ENCODE assay signal across 8 cellular contexts in genomic region chr10:78973901-78974408, GRCh38.
DNase-seq lines count a peak whose midpoint lies in the region; ATAC-seq, FAIRE-seq and TF ChIP-seq lines count a peak whose summit lies in the region.

No MANE protein-coding gene starts in this region.

- peak overlapping the region; percentile 95 for H3K4me3 Mint-ChIP-seq in activated naive CD8-positive, alpha-beta T cell treated with anti-CD3 and anti-CD28 coated beads for 36 hours
- H3K4me3 Mint-ChIP-seq in osteocyte (ENCODE audit: unreplicated experiment) = peak overlapping the region; percentile 72

- DNase-seq in D721Med (ENCODE audit: insufficient read length, low spot score) = peak; percentile 65
- DNase-seq in HuH-7.5 (ENCODE audit: low spot score) = peak; percentile 63
- peak; percentile 89 for DNase-seq in OCI-M1 (lab: John Stamatoyannopoulos, UW)
- DNase-seq in activated naive CD8-positive, alpha-beta T cell treated with anti-CD3 and anti-CD28 coated beads for 36 hours = no peak
- DNase-seq in head of caudate nucleus = peak; percentile 68 to 93 (median 84)
- DNase-seq in osteocyte (ENCODE audit: extremely low spot score, unreplicated experiment) = no peak
- DNase-seq in aorta = peak; percentile 74 to 92

- FAIRE-seq in D721Med (lab: Jason Lieb, UNC) = no peak

- H3K27ac ChIP-seq in aorta (ENCODE audit: low read depth in 1 of 2, low read length in 2 of 2) = peak overlapping the region; percentile 78 to 81

- ATAC-seq in GM21576 (IDR thresholded peaks at IDR 0.05; ENCODE audit: unreplicated experiment) (peak; percentile 33), aorta (ENCODE audit: low FRiP score) (peak; percentile 16)

- 0 to 1% methylated on average over 33 to 41 of the region's 41 CpGs for WGBS in aorta, 2 donors

- H3K36me3 Mint-ChIP-seq in activated naive CD8-positive, alpha-beta T cell treated with anti-CD3 and anti-CD28 coated beads for 36 hours = no peaks in the 10 kb centered on the region
- no peaks in the 10 kb centered on the region for H3K36me3 Mint-ChIP-seq in osteocyte (ENCODE audit: unreplicated experiment)

- peak overlapping the region; percentile 17 to 45 for H3K4me3 ChIP-seq in aorta (ENCODE audit: low read length in 2 of 2)

- TF ChIP-seq CTCF in D721Med (IDR thresholded peaks at IDR 0.05; ENCODE audit: insufficient read depth, missing control alignments) (no peak), osteocyte (IDR thresholded peaks at IDR 0.05) (peak; percentile 36)

- no peaks in the 10 kb centered on the region for H3K36me3 ChIP-seq in aorta (ENCODE audit: control insufficient read depth in 1 of 2, insufficient read depth in 2 of 2, low read length in 1 of 2)

- no peaks in the 10 kb centered on the region for H3K27me3 Mint-ChIP-seq in activated naive CD8-positive, alpha-beta T cell treated with anti-CD3 and anti-CD28 coated beads for 36 hours
- H3K27me3 Mint-ChIP-seq in osteocyte (ENCODE audit: unreplicated experiment) = no peaks in the 10 kb centered on the region

- no peaks in the 10 kb centered on the region for H3K9me3 Mint-ChIP-seq in activated naive CD8-positive, alpha-beta T cell treated with anti-CD3 and anti-CD28 coated beads for 36 hours
- no peaks in the 10 kb centered on the region for H3K9me3 Mint-ChIP-seq in osteocyte (ENCODE audit: unreplicated experiment)

- peak overlapping the region; percentile 100 for H3K27ac Mint-ChIP-seq in activated naive CD8-positive, alpha-beta T cell treated with anti-CD3 and anti-CD28 coated beads for 36 hours
- H3K27ac Mint-ChIP-seq in osteocyte (ENCODE audit: unreplicated experiment) = peak overlapping the region; percentile 98

- no peaks in the 10 kb centered on the region for H3K9me3 ChIP-seq in aorta (ENCODE audit: control insufficient read depth, low read length)

- intact Hi-C loops in head of caudate nucleus (cut with DNase I) = loop anchor here (2.0 to 10.0 kb wide), 4 partner anchors 59 to 929 kb away; no protein-coding TSS in a partner anchor
- intact Hi-C loops in aorta (cut with DNase I) = loop anchor here (2.0 to 5.0 kb wide), 3 partner anchors 93 to 223 kb away; partner anchors contain the start of gene ZMIZ1 (in 1 of the 2)

- H3K4me1 ChIP-seq in aorta (ENCODE audit: control insufficient read depth in 1 of 2, insufficient read depth in 2 of 2, low read length in 2 of 2) = peaks cover 0 to 3% of the 10 kb centered on the region in 2 donors

- peaks cover 27% of the 10 kb centered on the region for H3K4me1 Mint-ChIP-seq in activated naive CD8-positive, alpha-beta T cell treated with anti-CD3 and anti-CD28 coated beads for 36 hours
- H3K4me1 Mint-ChIP-seq in osteocyte (ENCODE audit: unreplicated experiment) = peaks cover 74% of the 10 kb centered on the region

- no peaks in the 10 kb centered on the region for H3K27me3 ChIP-seq in aorta (ENCODE audit: control insufficient read depth in 1 of 2, insufficient read depth in 2 of 2, low read length in 1 of 2)

Comparison
In these comparisons a context has a peak if more than half of its experiments do, and no peak if none do; other contexts are left out.
1. DNase-seq: peak in D721Med (single experiment), HuH-7.5 (single experiment), OCI-M1 (single experiment), head of caudate nucleus (42 of 42) and aorta (2 of 2); none in activated naive CD8-positive, alpha-beta T cell treated with anti-CD3 and anti-CD28 coated beads for 36 hours (single experiment) and osteocyte (single experiment).